In the genomic region with DNA sequence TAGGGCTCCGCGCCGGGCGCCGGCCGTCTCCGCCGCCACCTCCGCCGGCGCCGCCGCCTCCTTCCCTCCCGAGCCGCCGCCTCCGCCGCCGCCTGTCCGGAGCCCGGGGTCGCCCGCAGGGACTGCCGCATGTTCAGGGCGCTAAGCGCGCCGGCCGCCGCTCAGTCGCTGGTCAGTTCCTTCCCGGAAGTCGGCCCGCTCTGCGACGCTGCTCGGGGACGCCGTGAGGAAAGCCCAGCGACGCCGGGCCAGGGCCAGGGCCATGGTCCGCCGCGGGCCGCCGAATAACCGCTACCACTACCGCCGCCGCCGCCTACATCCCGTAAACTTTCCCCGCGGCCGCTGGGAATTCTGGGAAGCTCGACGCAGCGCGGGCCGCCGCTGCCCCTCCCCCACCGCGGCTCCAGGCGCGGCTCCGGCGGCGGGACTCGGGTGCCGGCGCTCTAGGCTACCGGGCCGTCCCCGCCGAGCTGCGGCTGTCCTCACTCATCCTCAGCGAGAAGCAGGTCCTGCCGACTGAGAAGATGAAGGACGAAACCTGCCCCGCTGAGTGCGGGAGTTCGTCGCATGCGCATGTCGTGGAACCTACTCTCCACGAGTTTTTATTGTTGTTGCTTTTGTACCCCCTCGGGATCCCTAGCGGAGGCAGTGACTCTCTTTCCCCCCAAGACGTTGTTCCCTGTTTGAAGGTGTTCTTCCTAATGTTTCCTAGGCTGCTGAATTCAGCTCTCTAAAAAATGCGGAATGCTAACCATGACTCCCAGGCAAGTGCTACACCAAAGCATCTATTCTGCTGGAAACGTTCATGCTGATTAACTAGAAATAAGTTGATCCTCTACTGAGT, we compare ENCODE assay signal across 1 cellular context.
TF ChIP-seq lines count a peak whose summit lies in the region.

Gene SAV1 (minus strand): TSS at position 299 of the 844 bp plus-strand sequence. CDS start 339 bp downstream, outside the sequence.

TF ChIP-seq in HCT116, 20 proteins besides CTCF, POLR2A, EP300 and RAD21 (continued from another document):
- TF ChIP-seq REST (IDR thresholded peaks at IDR 0.05; ENCODE audit: low read depth) = no peak
- peak; percentile 78 for TF ChIP-seq SIN3A (IDR thresholded peaks at IDR 0.05; ENCODE audit: low read depth)
- TF ChIP-seq SP1 (IDR thresholded peaks at IDR 0.05; ENCODE audit: low read depth) = peak; percentile 24; the same call in 1 of the 2 replicates
- TF ChIP-seq CBX3 (IDR thresholded peaks at IDR 0.05; ENCODE audit: low read depth) = 0 out of 2 replicates have a peak, but pooled peaks have one; percentile 41
- peak; percentile 82 for TF ChIP-seq POLR2AphosphoS5 (IDR thresholded peaks at IDR 0.05; ENCODE audit: low read depth, low read length)
- TF ChIP-seq EZH2 (IDR thresholded peaks at IDR 0.05) = no peak
- TF ChIP-seq, protein P1, sequence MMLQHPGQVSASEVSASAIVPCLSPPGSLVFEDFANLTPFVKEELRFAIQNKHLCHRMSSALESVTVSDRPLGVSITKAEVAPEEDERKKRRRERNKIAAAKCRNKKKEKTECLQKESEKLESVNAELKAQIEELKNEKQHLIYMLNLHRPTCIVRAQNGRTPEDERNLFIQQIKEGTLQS (IDR thresholded peaks at IDR 0.05) = no peak
- TF ChIP-seq JUND (IDR thresholded peaks at IDR 0.05) = no peak; the same call in 1 of the 2 replicates
TF ChIP-seq in HCT116: peak in this region for 7.
